In genomic region chr4:118346495-118346894, GRCh38 we compare ENCODE assay signal across 16 cellular contexts. TPM values are rescaled to one million over a fixed set of nuclear protein-coding genes. Genes with fewer than 3 reads are reported as not detected.
DNase-seq lines count a peak whose midpoint lies in the region; ATAC-seq and TF ChIP-seq lines count a peak whose summit lies in the region.
"Had no signal": no experiment of that assay in that cellular context is flagged by ENCODE, and none has a peak within 500 bp of the region (broad histone marks: within the 10 kb centered on the region; RNA-seq: fewer than 3 reads in every experiment).

No MANE protein-coding gene starts in this region.

- H3K9ac ChIP-seq in endodermal cell (ENCODE audit: extremely low read depth, low read length, poor library complexity, severe bottlenecking) (no peak overlapping the region), trophoblast cell (ENCODE audit: low read length) (no peak overlapping the region)

- no peaks in the 10 kb centered on the region for H3K9me3 ChIP-seq in endodermal cell (ENCODE audit: control insufficient read depth, low read length)
- no peaks in the 10 kb centered on the region for H3K9me3 ChIP-seq in trophoblast cell (ENCODE audit: insufficient read depth, low read depth, low read length)
- H3K9me3 ChIP-seq: A549 had no signal

- H3K23ac ChIP-seq in trophoblast cell (ENCODE audit: low read length) = no peak overlapping the region

- H3K27me3 ChIP-seq in endodermal cell (ENCODE audit: control insufficient read depth, insufficient read depth, low read length, poor library complexity, severe bottlenecking) (peaks cover 13% of the 10 kb centered on the region), trophoblast cell (ENCODE audit: insufficient read depth, low read length) (no peaks in the 10 kb centered on the region)

- H3K36me3 Mint-ChIP-seq in endodermal cell (ENCODE audit: low read depth) = no peaks in the 10 kb centered on the region
- no peaks in the 10 kb centered on the region for H3K36me3 Mint-ChIP-seq in activated T-cell treated with anti-CD3 and anti-CD28 coated beads, Interleukin-2, amount 50 U/mL, for 4 hours (ENCODE audit: insufficient read depth)

- no peaks in the 10 kb centered on the region for H3K9me3 Mint-ChIP-seq in endodermal cell
- no peaks in the 10 kb centered on the region for H3K9me3 Mint-ChIP-seq in activated T-cell treated with anti-CD3 and anti-CD28 coated beads, Interleukin-2, amount 50 U/mL, for 4 hours
- H3K9me3 Mint-ChIP-seq: CD4-positive, alpha-beta T cell; H9 had no signal

- H3K4me3 Mint-ChIP-seq in endodermal cell = no peak overlapping the region
- H3K4me3 Mint-ChIP-seq in activated T-cell treated with anti-CD3 and anti-CD28 coated beads, Interleukin-2, amount 50 U/mL, for 4 hours = no peak overlapping the region
- H3K4me3 Mint-ChIP-seq: CD4-positive, alpha-beta T cell; H9 had no signal

- peak; percentile 4 for DNase-seq in NCI-H82 (lab: John Stamatoyannopoulos, UW)
- no peak for DNase-seq in NCI-H82 treated with DMSO at 0.1 percent for 48 hours (lab: John Stamatoyannopoulos, UW; ENCODE audit: unreplicated experiment)
- peak; percentile 51 for DNase-seq in endodermal cell
- DNase-seq in trophoblast cell = no peak
- no peak for DNase-seq in activated CD8-positive, alpha-beta memory T cell treated with anti-CD3 and anti-CD28 coated beads, Interleukin-2, amount 50 U/mL, for 48 hours
- DNase-seq in activated T-cell treated with anti-CD3 and anti-CD28 coated beads for 4 hours = no peak
- DNase-seq in activated T-cell treated with anti-CD3 and anti-CD28 coated beads, Interleukin-2, amount 50 U/mL, for 4 hours = no peak
- DNase-seq: AML-193; CD4-positive, alpha-beta T cell; DMS79 treated with DMSO at 0.1 percent for 48 hours; GF-D8; H9 had no signal

- no peak overlapping the region for H2BK5ac ChIP-seq in trophoblast cell (ENCODE audit: low read depth, low read length, poor library complexity)

- H2AFZ ChIP-seq in trophoblast cell (ENCODE audit: insufficient read depth, low read length, poor library complexity) = no peak overlapping the region

- H3K4me3 ChIP-seq in endodermal cell (ENCODE audit: low read length) (no peak overlapping the region), trophoblast cell (ENCODE audit: low read depth, low read length) (no peak overlapping the region)
- H3K4me3 ChIP-seq: A549 had no signal

- H4K12ac ChIP-seq in trophoblast cell (ENCODE audit: low read depth, low read length) = no peak overlapping the region

- no peak overlapping the region for H2AK5ac ChIP-seq in trophoblast cell (ENCODE audit: low read length)

- peaks cover 15% of the 10 kb centered on the region for H3K27me3 Mint-ChIP-seq in endodermal cell (ENCODE audit: insufficient read depth)
- H3K27me3 Mint-ChIP-seq in activated T-cell treated with anti-CD3 and anti-CD28 coated beads, Interleukin-2, amount 50 U/mL, for 4 hours (ENCODE audit: low read depth) = peaks cover 47% of the 10 kb centered on the region

- no peak overlapping the region for H3K14ac ChIP-seq in trophoblast cell (ENCODE audit: low read length)

- 81 to 90% methylated on average over 3 to 4 of the region's 4 CpGs for WGBS in endodermal cell (ENCODE audit: insufficient coverage in 1 of 2, insufficient read length in 1 of 2), 2 experiments
- WGBS in trophoblast cell (ENCODE audit: extremely low coverage, insufficient coverage, insufficient read length) = no CpG with 5 or more reads among the region's 4 CpGs

- H3K4me2 ChIP-seq in trophoblast cell (ENCODE audit: low read length) = peak overlapping the region; percentile 11
- H3K4me2 ChIP-seq: A549 had no signal

- peaks cover 11% of the 10 kb centered on the region for H3K79me2 ChIP-seq in trophoblast cell (ENCODE audit: control insufficient read depth, insufficient read depth, low read length, poor library complexity)

- no peak for ATAC-seq in GM21526 (IDR thresholded peaks at IDR 0.05; ENCODE audit: low FRiP score, unreplicated experiment)
- no peak for ATAC-seq in activated T-cell treated with anti-CD3 and anti-CD28 coated beads, Interleukin-2, amount 50 U/mL, for 4 hours
- ATAC-seq: A549 had no signal

- H3K4me1 ChIP-seq in endodermal cell (ENCODE audit: control insufficient read depth, insufficient read depth, low read length) (peaks cover 10% of the 10 kb centered on the region), trophoblast cell (ENCODE audit: control insufficient read depth in 1 of 2, insufficient read depth in 2 of 2, low read length in 2 of 2) (peaks cover 11 to 16% of the 10 kb centered on the region in 2 experiments)
- H3K4me1 ChIP-seq: A549 had no signal

- H3K4ac ChIP-seq in trophoblast cell (ENCODE audit: low read depth, low read length) = peak overlapping the region; percentile 70

- H3K79me1 ChIP-seq in trophoblast cell (ENCODE audit: low read length) = peaks cover 3% of the 10 kb centered on the region

- H3K36me3 ChIP-seq in endodermal cell (ENCODE audit: control insufficient read depth, insufficient read depth, low read length) (no peaks in the 10 kb centered on the region), trophoblast cell (ENCODE audit: control insufficient read depth in 1 of 2, insufficient read depth in 2 of 2, low read length in 2 of 2) (no peaks in the 10 kb centered on the region)

- no peak overlapping the region for H3K18ac ChIP-seq in trophoblast cell (ENCODE audit: low read length)

- no peak overlapping the region for H2BK12ac ChIP-seq in trophoblast cell (ENCODE audit: low read length)

- no peak overlapping the region for H3K27ac ChIP-seq in endodermal cell (ENCODE audit: low read depth, low read length)
- H3K27ac ChIP-seq in trophoblast cell (ENCODE audit: low read depth, low read length) = no peak overlapping the region
- H3K27ac ChIP-seq: 22Rv1, A549, C4-2B had no signal

- H4K8ac ChIP-seq in trophoblast cell (ENCODE audit: low read depth, low read length) = no peak overlapping the region

- peaks cover 29% of the 10 kb centered on the region for H3K4me1 Mint-ChIP-seq in endodermal cell
- H3K4me1 Mint-ChIP-seq in activated T-cell treated with anti-CD3 and anti-CD28 coated beads, Interleukin-2, amount 50 U/mL, for 4 hours (ENCODE audit: low read depth) = peaks cover 1% of the 10 kb centered on the region

- TF ChIP-seq CTCF in endodermal cell (conservative IDR thresholded peaks at IDR 0.05) = peak; percentile 18

- no peak overlapping the region for H4K91ac ChIP-seq in trophoblast cell (ENCODE audit: low read depth, low read length)

- no peak overlapping the region for H2BK120ac ChIP-seq in trophoblast cell (ENCODE audit: insufficient read depth, low read length, poor library complexity)

- H3K27ac Mint-ChIP-seq in endodermal cell = no peak overlapping the region
- H3K27ac Mint-ChIP-seq: CD4-positive, alpha-beta T cell; H9 had no signal

RNA-seq across cellular contexts. Expression of gene PRSS12, which starts 6.3 kb away (rescaled TPM):
- 1 to 10 TPM; 4.1 to 5.3 TPM for total RNA-seq in endodermal cell
- 7.4 TPM for polyA plus RNA-seq in endodermal cell (2013, experiment 1 of 2)
- polyA plus RNA-seq in endodermal cell (2013, experiment 2 of 2) = 8.1 TPM
- polyA plus RNA-seq in trophoblast cell (2013) = 206 and 223 TPM in 2 replicates
- under 1 TPM in 1 of 3 donors, not detected in 2; 0.08 TPM for total RNA-seq in activated T-cell treated with anti-CD3 and anti-CD28 coated beads, Interleukin-2, amount 50 U/mL, for 4 hours
- total RNA-seq: CD4-positive, alpha-beta T cell had no signal

Comparison
In these comparisons a context has a peak if more than half of its experiments do, and no peak if none do; other contexts are left out.
1. DNase-seq: peak in NCI-H82 (single experiment) and endodermal cell (single experiment); none in NCI-H82 treated with DMSO at 0.1 percent for 48 hours (single experiment), trophoblast cell (0 of 2), activated CD8-positive, alpha-beta memory T cell treated with anti-CD3 and anti-CD28 coated beads, Interleukin-2, amount 50 U/mL, for 48 hours (single experiment), activated T-cell treated with anti-CD3 and anti-CD28 coated beads for 4 hours (single experiment) and activated T-cell treated with anti-CD3 and anti-CD28 coated beads, Interleukin-2, amount 50 U/mL, for 4 hours (single experiment).
2. RNA of gene PRSS12, which starts 6.3 kb away (total RNA-seq): 4.1 to 5.3 TPM in endodermal cell; 0.08 TPM in activated T-cell treated with anti-CD3 and anti-CD28 coated beads, Interleukin-2, amount 50 U/mL, for 4 hours; every median in the first group is over 4 times any median in the second.